Comparison of ENCODE assay signal across 9 cellular contexts in the genomic region with DNA sequence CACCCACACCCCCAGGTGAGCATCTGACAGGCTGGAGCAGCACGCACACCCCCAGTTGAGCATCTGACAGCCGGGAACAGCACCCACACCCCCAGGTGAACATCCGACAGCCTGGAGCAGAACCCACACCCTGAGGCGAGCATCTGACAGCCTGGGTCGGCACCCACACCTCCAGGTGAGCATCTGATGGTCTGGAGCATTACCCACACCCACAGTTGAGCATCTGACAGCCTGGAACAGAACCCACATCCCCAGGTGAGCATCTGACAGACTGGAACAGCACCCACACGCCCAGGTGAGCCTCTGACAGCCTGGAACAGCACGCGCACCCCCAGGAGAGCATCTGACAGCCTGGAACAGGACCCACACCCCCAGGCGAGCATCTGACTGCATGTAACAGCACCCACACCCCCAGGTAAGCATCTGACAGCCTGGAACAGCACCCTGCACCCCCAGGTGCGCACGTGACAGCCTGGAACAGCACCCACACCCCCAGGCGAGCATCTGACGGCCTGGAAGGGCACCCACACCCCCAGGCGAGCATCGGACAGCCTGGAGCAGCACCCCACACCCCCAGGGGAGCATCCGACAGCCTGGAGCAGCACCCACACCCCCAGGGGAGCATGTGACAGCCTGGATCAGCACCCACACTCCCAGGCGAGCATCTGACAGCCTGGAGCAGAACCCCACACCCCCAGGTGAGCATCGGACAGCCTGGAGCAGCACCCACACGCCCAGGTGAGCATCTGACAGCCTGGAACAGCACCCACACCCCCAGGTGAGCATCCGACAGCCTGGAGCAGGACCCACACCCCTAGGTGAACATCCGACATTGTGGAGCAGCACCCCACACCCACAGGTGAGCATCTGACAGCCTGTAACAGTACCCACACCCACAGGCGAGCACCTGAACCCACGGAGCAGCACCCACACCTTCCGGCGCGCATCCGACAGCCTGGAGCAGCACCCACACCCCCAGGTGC. TPM values are rescaled to one million over a fixed set of nuclear protein-coding genes. Genes with fewer than 3 reads are reported as not detected.
DNase-seq lines count a peak whose midpoint lies in the region; ATAC-seq and TF ChIP-seq lines count a peak whose summit lies in the region.
"Not testable (repeated sequence)": the region's sequence is repeated elsewhere in the genome, so short reads cannot be mapped to it uniquely, and the experiment has no call there.
"Had no signal": no experiment of that assay in that cellular context is flagged by ENCODE, and none has a peak within 500 bp of the region (broad histone marks: within the 10 kb centered on the region; RNA-seq: fewer than 3 reads in every experiment).

No MANE protein-coding gene starts in this region.

- H3K9me3 Mint-ChIP-seq in endothelial cell (ENCODE audit: unreplicated experiment), result peaks cover 11% of the 10 kb centered on the region

- H3K27ac ChIP-seq in right cardiac atrium (ENCODE audit: low read length), result not testable (repeated sequence)

- peaks cover 24% of the 10 kb centered on the region for H3K27me3 Mint-ChIP-seq in endothelial cell (ENCODE audit: unreplicated experiment)

- H3K4me3 Mint-ChIP-seq in endothelial cell (ENCODE audit: unreplicated experiment), result peak overlapping the region; percentile 73

- not testable (repeated sequence) for H3K4me1 Mint-ChIP-seq in endothelial cell (ENCODE audit: unreplicated experiment)

- intact Hi-C loops in right cardiac atrium (cut with DNase I); sciatic nerve (cut with DNase I): not testable (repeated sequence)

- not testable (repeated sequence) for TF ChIP-seq CTCF in GM12865 (IDR thresholded peaks at IDR 0.05; ENCODE audit: insufficient read depth, low read depth, low read length, missing control alignments); endothelial cell (IDR thresholded peaks at IDR 0.05; ENCODE audit: unreplicated experiment)

- H3K36me3 Mint-ChIP-seq in endothelial cell (ENCODE audit: low read depth, unreplicated experiment), result peaks cover 13% of the 10 kb centered on the region

- H3K27me3 ChIP-seq in right cardiac atrium (ENCODE audit: control insufficient read depth, insufficient read depth), result not testable (repeated sequence)

- 48% methylated on average over 25 of the region's 27 CpGs for WGBS in right cardiac atrium

- not testable (repeated sequence) for H3K4me3 ChIP-seq in GM12865 (ENCODE audit: low read depth, low read length); right cardiac atrium (ENCODE audit: low read length)

- DNase-seq in GM12865 (ENCODE audit: low read depth) (peak; percentile 0), activated gamma-delta T cell treated with Interleukin-2 at 50 U/mL for 16 hours (peak; percentile 12), right cardiac atrium (peak in 2 of 3 donors; percentile 60 to 70), medulla oblongata (ENCODE audit: extremely low spot score) (peak; percentile 1), sciatic nerve (ENCODE audit: low spot score) (peak; percentile 77), ureter (ENCODE audit: low spot score) (peak; percentile 60)
- DNase-seq in activated CD4-positive, CD25-positive, alpha-beta regulatory T cell treated with anti-CD3 and anti-CD28 coated beads, Interleukin-2, amount 50 U/mL, for 72 hours, result peak; percentile 34
- not testable (repeated sequence) for DNase-seq in endothelial cell (ENCODE audit: low spot score)

- ATAC-seq in right cardiac atrium, sciatic nerve: not testable (repeated sequence)

- not testable (repeated sequence) for H3K4me1 ChIP-seq in right cardiac atrium (ENCODE audit: control insufficient read depth, insufficient read depth, low read length)

- H3K9me3 ChIP-seq in right cardiac atrium (ENCODE audit: control insufficient read depth, low read length), result not testable (repeated sequence)

- H3K27ac Mint-ChIP-seq in endothelial cell (ENCODE audit: unreplicated experiment), result not testable (repeated sequence)

RNA-seq across cellular contexts. Expression of gene MMEL1, which starts 55.1 kb away (rescaled TPM):
- total RNA-seq in endothelial cell (ENCODE audit: unreplicated experiment) (not detected), right cardiac atrium (1 to 10 TPM in 1 of 4 donors, under 1 TPM in 3; 0.32 to 1.5 (median 0.83) TPM), sciatic nerve (1.7 TPM), ureter (18.1 TPM)
- polyA plus RNA-seq in right cardiac atrium, result 1.7 TPM
- polyA plus RNA-seq: A549 had no signal
